10 cellular contexts compared by ENCODE assay signal in the genomic region with DNA sequence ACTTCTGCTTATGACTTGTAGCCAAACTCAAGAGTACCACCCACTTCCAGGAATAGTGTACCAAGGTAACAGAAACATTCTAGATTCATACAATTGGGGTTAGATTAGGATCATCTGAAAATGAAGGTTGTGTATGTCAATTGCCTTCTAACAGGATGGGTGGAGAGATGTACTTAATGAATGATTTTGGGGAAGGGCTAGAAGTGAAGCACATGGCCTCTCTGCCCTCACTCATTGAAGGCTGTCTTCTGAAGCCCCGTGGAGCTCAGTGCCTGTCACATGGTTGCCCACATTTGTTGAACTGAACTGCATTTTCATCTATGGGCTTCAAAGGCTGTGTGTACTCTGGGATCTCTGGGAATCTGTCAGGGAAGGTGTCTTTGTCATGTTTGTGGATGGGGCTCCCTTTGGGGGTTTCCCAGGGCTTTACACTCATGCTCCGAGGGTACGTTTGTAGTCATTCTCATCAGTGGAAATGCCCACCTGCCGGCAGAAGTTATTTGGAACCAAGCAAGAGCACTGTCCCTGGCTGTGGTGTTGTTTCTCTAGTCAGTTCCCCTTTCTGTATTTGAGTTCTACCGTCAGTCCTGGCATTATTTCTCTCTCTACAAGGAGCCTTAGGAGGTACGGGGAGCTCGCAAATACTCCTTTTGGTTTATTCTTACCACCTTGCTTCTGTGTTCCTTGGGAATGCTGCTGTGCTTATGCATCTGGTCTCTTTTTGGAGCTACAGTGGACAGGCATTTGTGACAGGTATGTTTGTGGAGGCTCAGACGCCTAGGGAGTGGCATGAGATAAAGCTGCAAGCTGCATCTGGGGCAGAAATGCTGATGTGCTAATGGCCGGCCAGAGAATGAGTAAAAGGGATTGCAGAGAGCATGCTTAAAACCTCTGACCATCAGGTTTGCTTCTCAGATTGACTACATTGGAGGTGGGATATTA.
DNase-seq lines count a peak whose midpoint lies in the region; ATAC-seq lines count a peak whose summit lies in the region.
"Had no signal": no experiment of that assay in that cellular context is flagged by ENCODE, and none has a peak within 500 bp of the region (broad histone marks: within the 10 kb centered on the region; RNA-seq: fewer than 3 reads in every experiment).

No MANE protein-coding gene starts in this region.

- ATAC-seq in GM18861 (IDR thresholded peaks at IDR 0.05; ENCODE audit: unreplicated experiment) = peak; percentile 22
- peak; percentile 30 for ATAC-seq in HG02970 (IDR thresholded peaks at IDR 0.05; ENCODE audit: low FRiP score, unreplicated experiment)

- DNase-seq in AML-193 (lab: John Stamatoyannopoulos, UW) (peak; percentile 81 to 83), NCI-H1436 treated with DMSO at 0.1 percent for 48 hours (lab: John Stamatoyannopoulos, UW) (no peak), NK-92 (lab: John Stamatoyannopoulos, UW; ENCODE audit: unreplicated experiment) (no peak), NCI-H2171 treated with DMSO at 0.1 percent for 48 hours (lab: John Stamatoyannopoulos, UW) (no peak)
- no peak for DNase-seq in effector CD8-positive, alpha-beta T cell (lab: John Stamatoyannopoulos, UW)
- DNase-seq: amniotic stem cell; CD8-positive, alpha-beta memory T cell had no signal

- H3K27me3 Mint-ChIP-seq in T-helper 1 cell treated with Interleukin-12 subunit alpha and Interleukin-12 subunit beta and Interleukin-4 antibody, amounts not matched to agents 30 μg/mL and 1 μg/mL, for 36 hours (ENCODE audit: low read depth) = no peaks in the 10 kb centered on the region

- peaks cover 15% of the 10 kb centered on the region for H3K36me3 Mint-ChIP-seq in T-helper 1 cell treated with Interleukin-12 subunit alpha and Interleukin-12 subunit beta and Interleukin-4 antibody, amounts not matched to agents 30 μg/mL and 1 μg/mL, for 36 hours (ENCODE audit: low read depth)

- peak overlapping the region; percentile 65 for H3K4me3 Mint-ChIP-seq in T-helper 1 cell treated with Interleukin-12 subunit alpha and Interleukin-12 subunit beta and Interleukin-4 antibody, amounts not matched to agents 30 μg/mL and 1 μg/mL, for 36 hours

- H3K4me1 Mint-ChIP-seq in T-helper 1 cell treated with Interleukin-12 subunit alpha and Interleukin-12 subunit beta and Interleukin-4 antibody, amounts not matched to agents 30 μg/mL and 1 μg/mL, for 36 hours (ENCODE audit: low read depth) = peaks cover 76% of the 10 kb centered on the region

- H3K9me3 Mint-ChIP-seq in T-helper 1 cell treated with Interleukin-12 subunit alpha and Interleukin-12 subunit beta and Interleukin-4 antibody, amounts not matched to agents 30 μg/mL and 1 μg/mL, for 36 hours = peaks cover 8% of the 10 kb centered on the region

- peak overlapping the region; percentile 89 for H3K27ac Mint-ChIP-seq in T-helper 1 cell treated with Interleukin-12 subunit alpha and Interleukin-12 subunit beta and Interleukin-4 antibody, amounts not matched to agents 30 μg/mL and 1 μg/mL, for 36 hours

Comparison
In these comparisons a context has a peak if more than half of its experiments do, and no peak if none do; other contexts are left out.
1. DNase-seq: peak in AML-193 (2 of 2); none in NCI-H1436 treated with DMSO at 0.1 percent for 48 hours (single experiment), NK-92 (single experiment), NCI-H2171 treated with DMSO at 0.1 percent for 48 hours (single experiment) and effector CD8-positive, alpha-beta T cell (single experiment).